Comparison of ENCODE assay signal across 11 cellular contexts in genomic region chrX:48467331-48467761, GRCh38. TPM values are rescaled to one million over a fixed set of nuclear protein-coding genes. Genes with fewer than 3 reads are reported as not detected.
DNase-seq lines count a peak whose midpoint lies in the region; ATAC-seq lines count a peak whose summit lies in the region.
"Had no signal": no experiment of that assay in that cellular context is flagged by ENCODE, and none has a peak within 500 bp of the region (broad histone marks: within the 10 kb centered on the region; RNA-seq: fewer than 3 reads in every experiment).

No MANE protein-coding gene starts in this region.

- DNase-seq in 8988T (peak; percentile 8), GM23248 (peak; percentile 20), NCI-H2029 treated with DMSO at 0.1 percent for 48 hours (lab: John Stamatoyannopoulos, UW) (no peak), middle frontal gyrus (ENCODE audit: extremely low spot score, low spot score) (no peak)
- no peak for DNase-seq in activated T-helper 1 cell treated with anti-CD3 and anti-CD28 coated beads, Interleukin-12 subunit alpha, Interleukin-12 subunit beta, Interleukin-2, Interleukin-4 antibody, amounts not matched to agents 30 ng/mL and 10 ng/mL and 1 ng/mL, durations not matched to agents 14 hours and 24 hours and 36 hours (ENCODE audit: low spot score)
- DNase-seq in stimulated activated CD8-positive, alpha-beta memory T cell treated with anti-CD3 and anti-CD28 coated beads, Interleukin-4, amount 100 ng/mL, for 48 hours = no peak
- DNase-seq: Calu3; effector memory CD4-positive, alpha-beta T cell; NCI-H446 had no signal

- no peaks in the 10 kb centered on the region for H3K36me3 ChIP-seq in GM23248 (ENCODE audit: low read depth)
- H3K36me3 ChIP-seq in iPS-18a (ENCODE audit: control insufficient read depth, low read depth, low read length) = no peaks in the 10 kb centered on the region

- H3K27ac ChIP-seq in GM23248 = peak overlapping the region; percentile 15; the same call in 1 of the 2 replicates
- H3K27ac ChIP-seq in iPS-18a (ENCODE audit: low read length) = no peak overlapping the region

- peaks cover 3% of the 10 kb centered on the region; the same call in 1 of the 2 replicates for H3K4me1 ChIP-seq in GM23248 (ENCODE audit: insufficient read depth)
- H3K4me1 ChIP-seq in iPS-18a (ENCODE audit: control insufficient read depth, low read depth, low read length) = no peaks in the 10 kb centered on the region

- no peaks in the 10 kb centered on the region for H3K9me3 Mint-ChIP-seq in activated T-helper 1 cell treated with anti-CD3 and anti-CD28 coated beads, Interleukin-12 subunit alpha, Interleukin-12 subunit beta, Interleukin-2, Interleukin-4 antibody, amounts not matched to agents 30 ng/mL and 10 ng/mL and 1 ng/mL, durations not matched to agents 14 hours and 24 hours and 36 hours

- H3K27ac Mint-ChIP-seq in activated T-helper 1 cell treated with anti-CD3 and anti-CD28 coated beads, Interleukin-12 subunit alpha, Interleukin-12 subunit beta, Interleukin-2, Interleukin-4 antibody, amounts not matched to agents 30 ng/mL and 10 ng/mL and 1 ng/mL, durations not matched to agents 14 hours and 24 hours and 36 hours = peak overlapping the region; percentile 91

- intact Hi-C loops in activated T-helper 1 cell treated with anti-CD3 and anti-CD28 coated beads, Interleukin-12 subunit alpha, Interleukin-12 subunit beta, Interleukin-2, Interleukin-4 antibody, amounts not matched to agents 30 ng/mL and 10 ng/mL and 1 ng/mL, durations not matched to agents 14 hours and 24 hours and 36 hours (cut with micrococcal nuclease) = no loop called here

- no peaks in the 10 kb centered on the region for H3K9me2 ChIP-seq in GM23248 (ENCODE audit: insufficient read depth)

- peak overlapping the region; percentile 77 for H3K9ac ChIP-seq in GM23248
- H3K9ac ChIP-seq in iPS-18a (ENCODE audit: low read length) = no peak overlapping the region

- H3K4me3 ChIP-seq in GM23248 (peak overlapping the region; percentile 75), iPS-18a (ENCODE audit: low read length) (peak overlapping the region; percentile 70)

- H3K4me1 Mint-ChIP-seq in activated T-helper 1 cell treated with anti-CD3 and anti-CD28 coated beads, Interleukin-12 subunit alpha, Interleukin-12 subunit beta, Interleukin-2, Interleukin-4 antibody, amounts not matched to agents 30 ng/mL and 10 ng/mL and 1 ng/mL, durations not matched to agents 14 hours and 24 hours and 36 hours (ENCODE audit: low read depth) = peaks cover 30% of the 10 kb centered on the region

- H3K79me2 ChIP-seq in GM23248 (ENCODE audit: insufficient read depth) = no peaks in the 10 kb centered on the region; the same call in 1 of the 2 replicates

- in situ Hi-C loops in GM23248 (cut with MboI) = no loop called here

- H3K9me3 ChIP-seq in GM23248 (ENCODE audit: low read depth) (no peaks in the 10 kb centered on the region), iPS-18a (ENCODE audit: control insufficient read depth, low read depth, low read length) (peaks cover 6% of the 10 kb centered on the region)

- WGBS in GM23248 (ENCODE audit: low coverage in 1 of 2, low lambda C conversion rate in 2 of 2, missing lambda C conversion rate in 2 of 2), 2 experiments = 7 to 8% methylated on average over 3 to 9 of the region's 9 CpGs

- no peaks in the 10 kb centered on the region for H3K27me3 ChIP-seq in GM23248 (replicated peaks; ENCODE audit: insufficient read depth)
- H3K27me3 ChIP-seq in iPS-18a (ENCODE audit: control insufficient read depth, insufficient read depth, low read length) = no peaks in the 10 kb centered on the region

- no peaks in the 10 kb centered on the region; the same call in 1 of the 2 replicates for H3F3A ChIP-seq in GM23248 (ENCODE audit: insufficient read depth)

- peak overlapping the region; percentile 90 for H3K4me2 ChIP-seq in GM23248 (ENCODE audit: unreplicated experiment)

- no peaks in the 10 kb centered on the region for H4K20me1 ChIP-seq in GM23248 (ENCODE audit: insufficient read depth)

- peak overlapping the region; percentile 97 for H3K4me3 Mint-ChIP-seq in activated T-helper 1 cell treated with anti-CD3 and anti-CD28 coated beads, Interleukin-12 subunit alpha, Interleukin-12 subunit beta, Interleukin-2, Interleukin-4 antibody, amounts not matched to agents 30 ng/mL and 10 ng/mL and 1 ng/mL, durations not matched to agents 14 hours and 24 hours and 36 hours

- H2AFZ ChIP-seq in GM23248 = peak overlapping the region; percentile 80

- no peaks in the 10 kb centered on the region for H3K27me3 Mint-ChIP-seq in activated T-helper 1 cell treated with anti-CD3 and anti-CD28 coated beads, Interleukin-12 subunit alpha, Interleukin-12 subunit beta, Interleukin-2, Interleukin-4 antibody, amounts not matched to agents 30 ng/mL and 10 ng/mL and 1 ng/mL, durations not matched to agents 14 hours and 24 hours and 36 hours (ENCODE audit: insufficient read depth)

- ATAC-seq in HG02852 (IDR thresholded peaks at IDR 0.05; ENCODE audit: unreplicated experiment) = no peak

- peaks cover 31% of the 10 kb centered on the region for H3K36me3 Mint-ChIP-seq in activated T-helper 1 cell treated with anti-CD3 and anti-CD28 coated beads, Interleukin-12 subunit alpha, Interleukin-12 subunit beta, Interleukin-2, Interleukin-4 antibody, amounts not matched to agents 30 ng/mL and 10 ng/mL and 1 ng/mL, durations not matched to agents 14 hours and 24 hours and 36 hours (ENCODE audit: low read depth)

RNA-seq across cellular contexts. Expression of gene SLC38A5, which starts 2.7 kb away (rescaled TPM):
- 34.5 and 35.3 TPM in 2 replicates for total RNA-seq in GM23248 (2014; rRNA removed; shearing (Covaris generic))
- polyA plus RNA-seq in GM23248 (2016; fragmentation: Nextera tagmentation; extraction: Ambion mirVana) = 31.5 and 32.4 TPM in 2 replicates
- 205 and 206 TPM in 2 replicates for total RNA-seq in activated T-helper 1 cell treated with anti-CD3 and anti-CD28 coated beads, Interleukin-12 subunit alpha, Interleukin-12 subunit beta, Interleukin-2, Interleukin-4 antibody, amounts not matched to agents 30 ng/mL and 10 ng/mL and 1 ng/mL, durations not matched to agents 14 hours and 24 hours and 36 hours

RNA-seq across cellular contexts. Expression of gene FTSJ1, which starts 8.7 kb away (rescaled TPM):
- total RNA-seq in GM23248 (2014; rRNA removed; shearing (Covaris generic)) = 95.2 and 152 TPM in 2 replicates
- 64.9 and 70.6 TPM in 2 replicates for polyA plus RNA-seq in GM23248 (2016; fragmentation: Nextera tagmentation; extraction: Ambion mirVana)
- 96.2 and 103 TPM in 2 replicates for total RNA-seq in activated T-helper 1 cell treated with anti-CD3 and anti-CD28 coated beads, Interleukin-12 subunit alpha, Interleukin-12 subunit beta, Interleukin-2, Interleukin-4 antibody, amounts not matched to agents 30 ng/mL and 10 ng/mL and 1 ng/mL, durations not matched to agents 14 hours and 24 hours and 36 hours

RNA-seq across cellular contexts. Expression of gene PORCN, which starts 41.4 kb away (rescaled TPM):
- total RNA-seq in GM23248 (2014; rRNA removed; shearing (Covaris generic)) = 15.4 and 32.2 TPM in 2 replicates
- 20.3 and 22.9 TPM in 2 replicates for polyA plus RNA-seq in GM23248 (2016; fragmentation: Nextera tagmentation; extraction: Ambion mirVana)
- 13.6 and 15.1 TPM in 2 replicates for total RNA-seq in activated T-helper 1 cell treated with anti-CD3 and anti-CD28 coated beads, Interleukin-12 subunit alpha, Interleukin-12 subunit beta, Interleukin-2, Interleukin-4 antibody, amounts not matched to agents 30 ng/mL and 10 ng/mL and 1 ng/mL, durations not matched to agents 14 hours and 24 hours and 36 hours

RNA-seq across cellular contexts. Expression of gene EBP, which starts 54.3 kb away (rescaled TPM):
- total RNA-seq in GM23248 (2014; rRNA removed; shearing (Covaris generic)) = 17.0 and 21.1 TPM in 2 replicates
- polyA plus RNA-seq in GM23248 (2016; fragmentation: Nextera tagmentation; extraction: Ambion mirVana) = 45.0 and 48.3 TPM in 2 replicates
- total RNA-seq in activated T-helper 1 cell treated with anti-CD3 and anti-CD28 coated beads, Interleukin-12 subunit alpha, Interleukin-12 subunit beta, Interleukin-2, Interleukin-4 antibody, amounts not matched to agents 30 ng/mL and 10 ng/mL and 1 ng/mL, durations not matched to agents 14 hours and 24 hours and 36 hours = 164 and 178 TPM in 2 replicates

RNA-seq across cellular contexts. Expression of gene SSX4B, which starts 55.6 kb away (rescaled TPM):
- total RNA-seq in GM23248 (2014; rRNA removed; shearing (Covaris generic)) = not detected in 2 replicates
- not detected in 2 replicates for polyA plus RNA-seq in GM23248 (2016; fragmentation: Nextera tagmentation; extraction: Ambion mirVana)
- not detected in 2 replicates for total RNA-seq in activated T-helper 1 cell treated with anti-CD3 and anti-CD28 coated beads, Interleukin-12 subunit alpha, Interleukin-12 subunit beta, Interleukin-2, Interleukin-4 antibody, amounts not matched to agents 30 ng/mL and 10 ng/mL and 1 ng/mL, durations not matched to agents 14 hours and 24 hours and 36 hours
- total RNA-seq: Calu3 had no signal

Comparison
In these comparisons a context has a peak if more than half of its experiments do, and no peak if none do; other contexts are left out.
1. DNase-seq: peak in 8988T (single experiment) and GM23248 (single experiment); none in activated T-helper 1 cell treated with anti-CD3 and anti-CD28 coated beads, Interleukin-12 subunit alpha, Interleukin-12 subunit beta, Interleukin-2, Interleukin-4 antibody, amounts not matched to agents 30 ng/mL and 10 ng/mL and 1 ng/mL, durations not matched to agents 14 hours and 24 hours and 36 hours (single experiment), NCI-H2029 treated with DMSO at 0.1 percent for 48 hours (single experiment), stimulated activated CD8-positive, alpha-beta memory T cell treated with anti-CD3 and anti-CD28 coated beads, Interleukin-4, amount 100 ng/mL, for 48 hours (single experiment) and middle frontal gyrus (single experiment).